Comparison of ENCODE assay signal across 9 cellular contexts in the genomic region with DNA sequence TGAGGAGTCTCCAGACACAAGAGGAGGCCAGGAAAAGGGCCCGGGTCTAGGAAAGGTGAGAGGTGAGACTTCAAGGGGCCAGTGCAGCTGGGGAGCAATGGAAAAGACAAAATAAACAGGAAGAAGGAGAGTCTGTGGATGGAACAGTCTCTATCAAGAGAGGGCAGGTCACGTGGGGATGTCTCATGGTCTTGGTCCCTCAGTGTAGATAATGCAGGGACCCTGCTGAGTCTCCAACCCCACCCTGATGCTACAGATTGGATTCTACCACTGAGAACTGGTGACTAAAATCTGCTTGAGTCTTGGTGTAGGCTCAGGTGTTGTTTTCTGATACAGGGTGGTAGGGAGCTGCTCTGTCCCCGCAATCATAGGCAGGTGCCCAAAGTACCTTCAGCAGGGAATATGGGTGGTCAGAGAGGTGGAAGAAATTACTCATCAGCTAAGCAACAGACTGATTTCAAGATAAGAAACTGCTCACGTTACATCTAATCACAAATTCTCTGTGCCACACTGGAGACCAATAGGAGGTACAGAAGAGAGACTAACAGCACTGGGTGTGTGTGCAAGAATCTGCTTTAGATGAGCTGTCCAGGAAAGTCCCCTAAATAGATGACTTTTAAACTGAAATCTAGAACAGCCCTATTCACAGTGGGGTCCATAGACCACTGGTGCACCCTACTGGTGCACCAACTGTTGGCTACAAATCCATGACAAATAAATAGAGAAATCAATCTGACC.
A peak's percentile ranks its signal among the peaks of the same experiment; 100 is the strongest.
DNase-seq lines count a peak whose midpoint lies in the region; ATAC-seq, FAIRE-seq and TF ChIP-seq lines count a peak whose summit lies in the region.
"Had no signal": no experiment of that assay in that cellular context is flagged by ENCODE, and none has a peak within 500 bp of the region (broad histone marks: within the 10 kb centered on the region; RNA-seq: fewer than 3 reads in every experiment).

No MANE protein-coding gene starts in this region.

- H3K9ac ChIP-seq in OCI-LY3 (ENCODE audit: low read length): no peak overlapping the region

- peak; percentile 18 for TF ChIP-seq CTCF in D721Med (IDR thresholded peaks at IDR 0.05; ENCODE audit: insufficient read depth, missing control alignments)
- TF ChIP-seq CTCF in OCI-LY3 (IDR thresholded peaks at IDR 0.05; ENCODE audit: low read depth, low read length): peak; percentile 66
- TF ChIP-seq CTCF in foreskin keratinocyte (conservative IDR thresholded peaks at IDR 0.05): peak; percentile 53

- no peaks in the 10 kb centered on the region for H3K79me2 ChIP-seq in OCI-LY3 (ENCODE audit: low read length)

- no peaks in the 10 kb centered on the region for H4K20me1 ChIP-seq in OCI-LY3 (ENCODE audit: insufficient read depth, low read length)

- H3K27ac ChIP-seq in OCI-LY3 (ENCODE audit: low read length): no peak overlapping the region
- H3K27ac ChIP-seq in foreskin keratinocyte: no peak overlapping the region
- H3K27ac ChIP-seq: adrenal gland had no signal

- no peaks in the 10 kb centered on the region for H3K36me3 ChIP-seq in OCI-LY3 (replicated peaks; ENCODE audit: low read depth, low read length)
- H3K36me3 ChIP-seq: adrenal gland had no signal

- H2AFZ ChIP-seq in OCI-LY3 (ENCODE audit: low read depth, low read length): peak overlapping the region; percentile 48; the same call in 1 of the 2 replicates

- H3K4me2 ChIP-seq in OCI-LY3 (ENCODE audit: low read length): peak overlapping the region; percentile 10

- no peak for FAIRE-seq in D721Med (lab: Jason Lieb, UNC)

- no peaks in the 10 kb centered on the region for H3K9me3 ChIP-seq in OCI-LY3 (ENCODE audit: insufficient read depth, low read length)
- H3K9me3 ChIP-seq: adrenal gland had no signal

- H3K4me3 ChIP-seq in OCI-LY3 (ENCODE audit: low read length): no peak overlapping the region
- H3K4me3 ChIP-seq: adrenal gland had no signal

- DNase-seq in D721Med (ENCODE audit: insufficient read length, low spot score): no peak
- DNase-seq in foreskin keratinocyte: peak in 1 of 2 donors; percentile 26

- H3K27me3 ChIP-seq in OCI-LY3 (ENCODE audit: low read depth, low read length) (peaks cover 20% of the 10 kb centered on the region), foreskin keratinocyte (no peaks in the 10 kb centered on the region)
- H3K27me3 ChIP-seq: adrenal gland had no signal

- ATAC-seq in GM19463 (IDR thresholded peaks at IDR 0.05; ENCODE audit: unreplicated experiment) (peak; percentile 95), foreskin keratinocyte (peak; percentile 64), HG03571 (IDR thresholded peaks at IDR 0.05; ENCODE audit: unreplicated experiment) (no peak), esophagus mucosa (no peak), GM21390 (IDR thresholded peaks at IDR 0.05; ENCODE audit: unreplicated experiment) (no peak), GM21528 (IDR thresholded peaks at IDR 0.05; ENCODE audit: low FRiP score, unreplicated experiment) (no peak)

- H3K4me1 ChIP-seq in OCI-LY3 (ENCODE audit: low read length) (peaks cover 39% of the 10 kb centered on the region), foreskin keratinocyte (no peaks in the 10 kb centered on the region)
- H3K4me1 ChIP-seq: adrenal gland had no signal

Comparison
In these comparisons a context has a peak if more than half of its experiments do, and no peak if none do; other contexts are left out.
1. ATAC-seq: peak in GM19463 (single experiment) and foreskin keratinocyte (single experiment); none in HG03571 (single experiment), esophagus mucosa (single experiment), GM21390 (single experiment) and GM21528 (single experiment).
2. Peak in every context shown above with its lines, with median percentiles within 50 percentile points of each other: CTCF ChIP-seq.